ENCODE assay signal across 21 cellular contexts in the genomic region with DNA sequence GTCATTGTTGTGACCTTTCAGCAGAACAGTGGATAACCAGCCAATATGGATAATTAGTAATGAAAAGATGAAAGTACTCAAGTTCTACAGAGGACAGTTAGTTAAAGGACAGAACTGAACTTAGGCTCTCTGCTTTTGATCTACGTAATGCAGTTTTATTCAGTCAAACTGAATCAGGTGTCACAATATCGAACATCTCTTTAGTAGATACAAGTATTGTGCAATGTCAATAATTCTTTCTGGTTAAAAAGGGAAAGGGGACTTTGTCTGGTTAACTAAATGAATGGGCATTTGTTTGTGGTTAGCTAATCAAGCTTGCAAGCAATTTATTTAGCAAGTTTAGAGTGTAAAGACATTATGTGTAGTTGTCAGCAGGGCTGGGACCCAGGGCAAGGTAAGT.
A peak's percentile ranks its signal among the peaks of the same experiment; 100 is the strongest.
DNase-seq lines count a peak whose midpoint lies in the region; ATAC-seq and TF ChIP-seq lines count a peak whose summit lies in the region.
"Had no signal": no experiment of that assay in that cellular context is flagged by ENCODE, and none has a peak within 500 bp of the region (broad histone marks: within the 10 kb centered on the region; RNA-seq: fewer than 3 reads in every experiment).

No MANE protein-coding gene starts in this region.

- H2AK9ac ChIP-seq in IMR-90 (replicated peaks; ENCODE audit: low read depth, low read length, poor library complexity): no peak overlapping the region

- peaks cover 4% of the 10 kb centered on the region; the same call in 1 of the 2 replicates for H3K9me3 ChIP-seq in IMR-90 (ENCODE audit: control insufficient read depth, insufficient read depth, low read length)
- H3K9me3 ChIP-seq: BLaER1, Caco-2 had no signal

- H3K4me3 ChIP-seq in IMR-90 (ENCODE audit: insufficient read depth, low read depth, low read length): no peak overlapping the region
- no peak overlapping the region for H3K4me3 ChIP-seq in astrocyte of the spinal cord (ENCODE audit: low read depth, low read length)
- H3K4me3 ChIP-seq: BLaER1, GM12878, GM23338 had no signal

- no peaks in the 10 kb centered on the region for H4K20me1 ChIP-seq in IMR-90 (ENCODE audit: insufficient read depth, low read length)
- H4K20me1 ChIP-seq: BLaER1 had no signal

- no peak for TF ChIP-seq CTCF in IMR-90 (conservative IDR thresholded peaks at IDR 0.05; ENCODE audit: low read depth, low read length)
- TF ChIP-seq CTCF in astrocyte of the spinal cord (IDR thresholded peaks at IDR 0.05; ENCODE audit: low read depth, low read length): no peak
- no peak for TF ChIP-seq CTCF in nephron progenitor cell (IDR thresholded peaks at IDR 0.05)
- TF ChIP-seq CTCF in foreskin keratinocyte (conservative IDR thresholded peaks at IDR 0.05): no peak

- BruUV-seq in IMR-90 (replicated peaks; lab: Mats Ljungman, UMichigan): no TSS peak

- no peaks in the 10 kb centered on the region for H3K79me1 ChIP-seq in IMR-90 (ENCODE audit: low read depth in 1 of 2, low read length in 2 of 2)

- POLR2A ChIA-PET in IMR-90 (lab: Charles Lee; ENCODE audit: unreplicated experiment): no interaction called here

- H4K91ac ChIP-seq in IMR-90 (ENCODE audit: insufficient read depth, low read depth, low read length): no peak overlapping the region

- H3K27me3 Mint-ChIP-seq in nephron progenitor cell (ENCODE audit: low read depth, poor library complexity): no peaks in the 10 kb centered on the region
- H3K27me3 Mint-ChIP-seq: B cell; CD4-positive, CD25-positive, alpha-beta regulatory T cell had no signal

- H2AK5ac ChIP-seq in IMR-90 (ENCODE audit: low read depth, low read length): no peak overlapping the region

- H3K4me1 Mint-ChIP-seq in nephron progenitor cell: no peaks in the 10 kb centered on the region
- H3K4me1 Mint-ChIP-seq: B cell; CD4-positive, CD25-positive, alpha-beta regulatory T cell; GM23338 had no signal

- no peak for TF ChIP-seq RAD21 in IMR-90 (IDR thresholded peaks at IDR 0.05; ENCODE audit: low read length)

- H3K4me2 ChIP-seq in IMR-90 (ENCODE audit: low read depth, low read length): no peak overlapping the region
- H3K4me2 ChIP-seq: BLaER1, GM23338 had no signal

- no peak overlapping the region for H3K23ac ChIP-seq in IMR-90 (ENCODE audit: low read depth, low read length)

- no peak overlapping the region for H2BK120ac ChIP-seq in IMR-90 (ENCODE audit: low read depth, low read length)

- DNase-seq in IMR-90 (no peak), astrocyte of the spinal cord (ENCODE audit: low read depth, low spot score) (peak; percentile 3), left lobe of liver (ENCODE audit: low spot score) (no peak), nephron progenitor cell (no peak), NCI-H1436 treated with DMSO at 0.1 percent for 48 hours (lab: John Stamatoyannopoulos, UW) (no peak), foreskin keratinocyte (no peak)
- DNase-seq: Caco-2; CD4-positive, CD25-positive, alpha-beta regulatory T cell; CD8-positive, alpha-beta T cell; DMS153; DND-41; H9; HFFc6 had no signal

- in situ Hi-C loops in IMR-90 (cut with MboI; ENCODE audit: low sequenced_read_pairs) (no loop called here), astrocyte of the spinal cord (cut with HindIII; ENCODE audit: low sequenced_read_pairs) (no loop called here)

- no peak overlapping the region for H3K4ac ChIP-seq in IMR-90 (ENCODE audit: low read depth, low read length)

- H3K36me3 Mint-ChIP-seq in nephron progenitor cell (ENCODE audit: low read depth): peaks cover 5% of the 10 kb centered on the region
- H3K36me3 Mint-ChIP-seq: CD4-positive, CD25-positive, alpha-beta regulatory T cell; CD8-positive, alpha-beta T cell had no signal

- no peak for TF ChIP-seq POLR2A in IMR-90 (IDR thresholded peaks at IDR 0.05; ENCODE audit: low read depth, low read length)

- no peak overlapping the region for H3K27ac ChIP-seq in IMR-90 (ENCODE audit: insufficient read depth, low read length)
- H3K27ac ChIP-seq in foreskin keratinocyte: no peak overlapping the region
- H3K27ac ChIP-seq: 22Rv1, BLaER1, C4-2B had no signal

- no peaks in the 10 kb centered on the region for H3K9me1 ChIP-seq in IMR-90 (ENCODE audit: insufficient read depth, low read length)

- no peak for ATAC-seq in IMR-90 (ENCODE audit: low read depth)
- ATAC-seq in left lobe of liver: peak; percentile 25
- ATAC-seq in foreskin keratinocyte: no peak
- no peak for ATAC-seq in GM18517 (IDR thresholded peaks at IDR 0.05; ENCODE audit: unreplicated experiment)
- ATAC-seq: CD8-positive, alpha-beta T cell; GM12878; GM23338; HCT116 had no signal

- dilution Hi-C loops in IMR-90 (cut with HindIII; ENCODE audit: low sequenced_read_pairs, unreplicated experiment): no loop called here

- intact Hi-C loops in IMR-90 (cut with micrococcal nuclease): no loop called here

- no peak overlapping the region for H3K4me3 Mint-ChIP-seq in nephron progenitor cell
- H3K4me3 Mint-ChIP-seq: B cell; CD8-positive, alpha-beta T cell; GM23338; H9; HFFc6 had no signal

- H3K18ac ChIP-seq in IMR-90 (ENCODE audit: low read depth, low read length): no peak overlapping the region

- no peak overlapping the region for H4K8ac ChIP-seq in IMR-90 (ENCODE audit: low read depth in 2 of 2, low read length in 2 of 2)

- H3K27me3 ChIP-seq in IMR-90 (ENCODE audit: control insufficient read depth, insufficient read depth, low read length): no peaks in the 10 kb centered on the region
- H3K27me3 ChIP-seq in foreskin keratinocyte: peaks cover 3% of the 10 kb centered on the region
- H3K27me3 ChIP-seq: BLaER1 had no signal

- H3K56ac ChIP-seq in IMR-90 (ENCODE audit: extremely low read depth, insufficient read depth, low read length): no peak overlapping the region

- CTCF ChIA-PET in IMR-90 (lab: Yijun Ruan, JAX): no interaction called here

- H3K36me3 ChIP-seq in IMR-90 (ENCODE audit: control insufficient read depth, insufficient read depth, low read length): no peaks in the 10 kb centered on the region
- H3K36me3 ChIP-seq: BLaER1 had no signal

- no CpG with 5 or more reads among the region's 2 CpGs for WGBS in IMR-90 (ENCODE audit: extremely low coverage in 2 of 2, insufficient read length in 1 of 2), 2 experiments

- peaks cover 17% of the 10 kb centered on the region for H3K9me3 Mint-ChIP-seq in nephron progenitor cell

- H2BK15ac ChIP-seq in IMR-90 (ENCODE audit: low read depth, low read length): no peak overlapping the region

- H3K27ac Mint-ChIP-seq in nephron progenitor cell: peak overlapping the region; percentile 31
- H3K27ac Mint-ChIP-seq: B cell; CD4-positive, CD25-positive, alpha-beta regulatory T cell; CD8-positive, alpha-beta T cell; GM23338; H9; HFFc6 had no signal

- H3K14ac ChIP-seq in IMR-90 (replicated peaks; ENCODE audit: low read depth, low read length): no peak overlapping the region

- H3K4me1 ChIP-seq in IMR-90 (ENCODE audit: control insufficient read depth, insufficient read depth, low read length): no peaks in the 10 kb centered on the region
- H3K4me1 ChIP-seq in foreskin keratinocyte: no peaks in the 10 kb centered on the region
- H3K4me1 ChIP-seq: BLaER1, Caco-2 had no signal

- H2BK20ac ChIP-seq in IMR-90 (ENCODE audit: low read depth, low read length): no peak overlapping the region

- no peak overlapping the region for H2BK5ac ChIP-seq in IMR-90 (ENCODE audit: low read depth, low read length, poor library complexity, severe bottlenecking)

- H2AFZ ChIP-seq in IMR-90 (replicated peaks; ENCODE audit: low read length, poor library complexity): no peak overlapping the region
- H2AFZ ChIP-seq: GM23338 had no signal

- no peak overlapping the region for H4K5ac ChIP-seq in IMR-90 (ENCODE audit: low read depth, low read length)

- H3K9ac ChIP-seq in IMR-90 (ENCODE audit: low read depth, low read length): no peak overlapping the region
- H3K9ac ChIP-seq: BLaER1 had no signal

TF ChIP-seq in IMR-90, 13 proteins besides CTCF, POLR2A, EP300 and RAD21:
- TF ChIP-seq MAFK (IDR thresholded peaks at IDR 0.05; ENCODE audit: low read depth, low read length): no peak
- TF ChIP-seq, protein P1, sequence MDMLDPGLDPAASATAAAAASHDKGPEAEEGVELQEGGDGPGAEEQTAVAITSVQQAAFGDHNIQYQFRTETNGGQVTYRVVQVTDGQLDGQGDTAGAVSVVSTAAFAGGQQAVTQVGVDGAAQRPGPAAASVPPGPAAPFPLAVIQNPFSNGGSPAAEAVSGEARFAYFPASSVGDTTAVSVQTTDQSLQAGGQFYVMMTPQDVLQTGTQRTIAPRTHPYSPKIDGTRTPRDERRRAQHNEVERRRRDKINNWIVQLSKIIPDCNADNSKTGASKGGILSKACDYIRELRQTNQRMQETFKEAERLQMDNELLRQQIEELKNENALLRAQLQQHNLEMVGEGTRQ (IDR thresholded peaks at IDR 0.05; ENCODE audit: low read depth, low read length): no peak
- TF ChIP-seq SMC3 (IDR thresholded peaks at IDR 0.05; ENCODE audit: low read depth, low read length): no peak
- TF ChIP-seq CEBPB (IDR thresholded peaks at IDR 0.05; ENCODE audit: low read depth, low read length): peak; percentile 77
TF ChIP-seq in IMR-90: peak in this region for 1.
